In genomic region chr4:148955926-148956325, GRCh38 we compare ENCODE assay signal across 1 cellular context.
TF ChIP-seq lines count a peak whose summit lies in the region.

No MANE protein-coding gene starts in this region.

TF ChIP-seq in IMR-90, 13 proteins besides CTCF, POLR2A, EP300 and RAD21 (continued from another document):
- TF ChIP-seq MAFK (IDR thresholded peaks at IDR 0.05; ENCODE audit: low read depth, low read length) (no peak), CHD1 (IDR thresholded peaks at IDR 0.05; ENCODE audit: low read depth, low read length) (no peak), MXI1 (IDR thresholded peaks at IDR 0.05; ENCODE audit: borderline replicate concordance, low read depth, low read length) (no peak), ELK1 (IDR thresholded peaks at IDR 0.05; ENCODE audit: borderline replicate concordance, low read depth, low read length) (no peak), MAZ (IDR thresholded peaks at IDR 0.05; ENCODE audit: borderline replicate concordance, low read depth, low read length) (no peak), CEBPB (IDR thresholded peaks at IDR 0.05; ENCODE audit: low read depth, low read length) (no peak)
